ENCODE assay signal across 8 cellular contexts in genomic region chr4:94451669-94452475, GRCh38. TPM values are rescaled to one million over a fixed set of nuclear protein-coding genes. Genes with fewer than 3 reads are reported as not detected.
DNase-seq lines count a peak whose midpoint lies in the region; ATAC-seq and TF ChIP-seq lines count a peak whose summit lies in the region.

Gene PDLIM5, plus strand, starts transcription at chr4:94451942. Its CDS starts 3,347 bp downstream, at chr4:94455289.

- 0 to 1% methylated on average over 18 to 29 of the region's 89 CpGs for WGBS in tibial nerve, 2 donors

- no peak for TF ChIP-seq CTCF in GM10266 (IDR thresholded peaks at IDR 0.05; ENCODE audit: control insufficient read depth, insufficient read depth, low read depth, missing control alignments)
- TF ChIP-seq CTCF in HFFc6 (IDR thresholded peaks at IDR 0.05): peak; percentile 45; the same call in 1 of the 2 replicates
- no peak for TF ChIP-seq CTCF in SU-DHL-6 (IDR thresholded peaks at IDR 0.05; ENCODE audit: insufficient read depth, low read length, poor library complexity, severe bottlenecking)
- no peak for TF ChIP-seq CTCF in parathyroid adenoma (IDR thresholded peaks at IDR 0.05)
- no peak for TF ChIP-seq CTCF in tibial nerve (IDR thresholded peaks at IDR 0.05)

- H3K4me3 ChIP-seq in SU-DHL-6 (ENCODE audit: insufficient read depth, low read length, poor library complexity, severe bottlenecking): peak within 1 kb of the TSS; percentile 65
- H3K4me3 ChIP-seq in parathyroid adenoma (ENCODE audit: low read depth, low read length): peak within 1 kb of the TSS; percentile 64
- peak within 1 kb of the TSS; percentile 78 to 98 (median 90) for H3K4me3 ChIP-seq in tibial nerve

- peaks cover 19% of the 10 kb centered on the region for H3K36me3 Mint-ChIP-seq in HFFc6 (ENCODE audit: low read depth)
- peaks cover 8% of the 10 kb centered on the region for H3K36me3 Mint-ChIP-seq in activated naive CD8-positive, alpha-beta T cell treated with anti-CD3 and anti-CD28 coated beads, Interleukin-2, amount 10 ng/mL, durations not matched to agents 7 days and 5 days

- peak within 1 kb of the TSS; percentile 95 for H3K4me3 Mint-ChIP-seq in HFFc6
- peak within 1 kb of the TSS; percentile 81 for H3K4me3 Mint-ChIP-seq in activated naive CD8-positive, alpha-beta T cell treated with anti-CD3 and anti-CD28 coated beads, Interleukin-2, amount 10 ng/mL, durations not matched to agents 7 days and 5 days

- H3K4me1 Mint-ChIP-seq in HFFc6 (ENCODE audit: low read depth): peaks cover 68% of the 10 kb centered on the region
- H3K4me1 Mint-ChIP-seq in activated naive CD8-positive, alpha-beta T cell treated with anti-CD3 and anti-CD28 coated beads, Interleukin-2, amount 10 ng/mL, durations not matched to agents 7 days and 5 days: peaks cover 15% of the 10 kb centered on the region

- H3K36me3 ChIP-seq in SU-DHL-6 (ENCODE audit: low read length) (no peaks in the 10 kb centered on the region), parathyroid adenoma (ENCODE audit: control insufficient read depth, insufficient read depth, low read length) (no peaks in the 10 kb centered on the region), tibial nerve (peaks cover 0 to 11% (median 0%) of the 10 kb centered on the region in 3 donors)

- H2AFZ ChIP-seq in SU-DHL-6 (ENCODE audit: low read depth, low read length, severe bottlenecking): peak within 1 kb of the TSS; percentile 95
- peak within 1 kb of the TSS; percentile 74 for H2AFZ ChIP-seq in parathyroid adenoma

- H3K27me3 ChIP-seq in SU-DHL-6 (ENCODE audit: low read length): no peaks in the 10 kb centered on the region
- H3K27me3 ChIP-seq in parathyroid adenoma (ENCODE audit: control insufficient read depth, insufficient read depth, low read length): no peaks in the 10 kb centered on the region
- H3K27me3 ChIP-seq in tibial nerve: no peaks in the 10 kb centered on the region

- H3K4me1 ChIP-seq in parathyroid adenoma (no peaks in the 10 kb centered on the region), tibial nerve (peaks cover 0 to 48% (median 22%) of the 10 kb centered on the region in 4 donors)

- peak; percentile 96 for ATAC-seq in activated naive CD8-positive, alpha-beta T cell treated with anti-CD3 and anti-CD28 coated beads, Interleukin-2, amount 10 ng/mL, durations not matched to agents 7 days and 5 days (ENCODE audit: low read depth)
- ATAC-seq in Right ventricle myocardium inferior: peak; percentile 97

- no peaks in the 10 kb centered on the region for H3F3A ChIP-seq in SU-DHL-6 (ENCODE audit: insufficient read depth)

- TF ChIP-seq EP300 in tibial nerve (IDR thresholded peaks at IDR 0.05): peak in 1 of 2 donors; percentile 99

- peak; percentile 92 to 94 for TF ChIP-seq POLR2A in tibial nerve (IDR thresholded peaks at IDR 0.05)

- H3K27me3 Mint-ChIP-seq in HFFc6 (ENCODE audit: insufficient read depth): no peaks in the 10 kb centered on the region
- H3K27me3 Mint-ChIP-seq in activated naive CD8-positive, alpha-beta T cell treated with anti-CD3 and anti-CD28 coated beads, Interleukin-2, amount 10 ng/mL, durations not matched to agents 7 days and 5 days: peaks cover 20% of the 10 kb centered on the region

- H3K27ac ChIP-seq in SU-DHL-6 (ENCODE audit: low read depth, low read length) (no peak within 1 kb of the TSS), parathyroid adenoma (peak within 1 kb of the TSS; percentile 87), tibial nerve (peak within 1 kb of the TSS; percentile 89 to 99 (median 97))

- no peaks in the 10 kb centered on the region for H3K9me2 ChIP-seq in SU-DHL-6 (replicated peaks; ENCODE audit: insufficient read depth, low read length)

- DNase-seq in GM10266 (ENCODE audit: extremely low spot score) (peak; percentile 96), HFFc6 (peak; percentile 71), NAMALWA (ENCODE audit: low spot score) (peak; percentile 92), Right ventricle myocardium inferior (ENCODE audit: missing footprints) (peak; percentile 95), tibial nerve (ENCODE audit: low spot score in 2 of 2) (peak; percentile 78)
- peak; percentile 93 for DNase-seq in activated naive CD8-positive, alpha-beta T cell treated with anti-CD3 and anti-CD28 coated beads, Interleukin-2, amount 10 ng/mL, durations not matched to agents 7 days and 5 days

- H3K27ac Mint-ChIP-seq in HFFc6: peak within 1 kb of the TSS; percentile 93
- H3K27ac Mint-ChIP-seq in activated naive CD8-positive, alpha-beta T cell treated with anti-CD3 and anti-CD28 coated beads, Interleukin-2, amount 10 ng/mL, durations not matched to agents 7 days and 5 days: peak within 1 kb of the TSS; percentile 77

- POLR2A ChIA-PET in activated naive CD8-positive, alpha-beta T cell treated with anti-CD3 and anti-CD28 coated beads, Interleukin-2, amount 10 ng/mL, durations not matched to agents 7 days and 5 days (lab: Charles Lee): interaction anchor here (0.9 to 1.1 kb wide), 2 partner anchors 8 to 10 kb away, joined by 3 read pairs; no protein-coding TSS in a partner anchor

- no peaks in the 10 kb centered on the region for H3K9me3 ChIP-seq in SU-DHL-6 (ENCODE audit: insufficient read depth, low read length)
- no peaks in the 10 kb centered on the region for H3K9me3 ChIP-seq in parathyroid adenoma (ENCODE audit: control insufficient read depth, low read length)
- H3K9me3 ChIP-seq in tibial nerve: no peaks in the 10 kb centered on the region

- no peaks in the 10 kb centered on the region for H3K9me3 Mint-ChIP-seq in HFFc6
- H3K9me3 Mint-ChIP-seq in activated naive CD8-positive, alpha-beta T cell treated with anti-CD3 and anti-CD28 coated beads, Interleukin-2, amount 10 ng/mL, durations not matched to agents 7 days and 5 days: no peaks in the 10 kb centered on the region

- no peaks in the 10 kb centered on the region for H3K79me2 ChIP-seq in SU-DHL-6 (ENCODE audit: insufficient read depth, low read length)
- H3K79me2 ChIP-seq in parathyroid adenoma: no peaks in the 10 kb centered on the region

- intact Hi-C loops in Right ventricle myocardium inferior (cut with DNase I): loop anchor here (2.0 to 10.0 kb wide), 4 partner anchors 43 to 247 kb away; partner anchors contain the start of gene SMARCAD1

- H3K4me2 ChIP-seq in SU-DHL-6 (ENCODE audit: low read depth, low read length, poor library complexity, severe bottlenecking) (peak within 1 kb of the TSS; percentile 87), parathyroid adenoma (ENCODE audit: low read length) (peak within 1 kb of the TSS; percentile 71)

- H3K9ac ChIP-seq in SU-DHL-6 (ENCODE audit: low read length) (peak within 1 kb of the TSS; percentile 69), parathyroid adenoma (peak within 1 kb of the TSS; percentile 30)

- no peaks in the 10 kb centered on the region for H4K20me1 ChIP-seq in SU-DHL-6 (ENCODE audit: low read depth, low read length)

RNA-seq across cellular contexts. Expression of gene PDLIM5, which starts in this region (rescaled TPM):
- total RNA-seq in HFFc6 (2021; fragmentation: NEBNext Ultra II Directional; extraction: Animal tissue kit (Norgen Biotek cat#: 25700)): 100 to 1,000 TPM; 152 to 240 (median 171) TPM
- total RNA-seq in activated naive CD8-positive, alpha-beta T cell treated with anti-CD3 and anti-CD28 coated beads, Interleukin-2, amount 10 ng/mL, durations not matched to agents 7 days and 5 days: 10 to 100 TPM; 25.6 to 31.6 TPM
- total RNA-seq in Right ventricle myocardium inferior: 1,145 TPM
- 100 to 1,000 TPM in 2 of 4 donors, 10 to 100 TPM in 2; 73.5 to 117 (median 98.2) TPM for total RNA-seq in tibial nerve
